ENCODE assay signal across 14 cellular contexts in genomic region chr3:17140670-17141505, GRCh38.
DNase-seq lines count a peak whose midpoint lies in the region; ATAC-seq and TF ChIP-seq lines count a peak whose summit lies in the region.
"Had no signal": no experiment of that assay in that cellular context is flagged by ENCODE, and none has a peak within 500 bp of the region (broad histone marks: within the 10 kb centered on the region; RNA-seq: fewer than 3 reads in every experiment).

No MANE protein-coding gene starts in this region.

- peaks cover 6% of the 10 kb centered on the region for H3K27me3 Mint-ChIP-seq in glutamatergic neuron (ENCODE audit: unreplicated experiment)

- no peak overlapping the region for H3K27ac Mint-ChIP-seq in glutamatergic neuron (ENCODE audit: unreplicated experiment)
- H3K27ac Mint-ChIP-seq: T-helper 1 cell treated with Interleukin-12 subunit alpha and Interleukin-12 subunit beta and Interleukin-4 antibody, amounts not matched to agents 30 μg/mL and 1 μg/mL, for 36 hours had no signal

- TF ChIP-seq POLR2A in esophagus squamous epithelium (IDR thresholded peaks at IDR 0.05), result no peak

- ATAC-seq in Right ventricle myocardium inferior, result peak; percentile 72
- ATAC-seq in left cardiac atrium, result peak; percentile 74 to 79

- intact Hi-C loops in Right ventricle myocardium inferior (cut with DNase I) (loop anchor here (2.0 to 5.0 kb wide), 3 partner anchors 84 to 540 kb away; no protein-coding TSS in a partner anchor), cardiac septum (cut with DNase I) (loop anchor here (5.0 kb wide), 1 partner anchor 259 kb away; the partner anchor contains the start of gene PLCL2), left cardiac atrium (cut with DNase I) (no loop called here), tibial artery (cut with DNase I; ENCODE audit: low total_unique reads) (no loop called here), esophagus squamous epithelium (cut with DNase I) (no loop called here)

- peak; percentile 71 for DNase-seq in Right ventricle myocardium inferior (ENCODE audit: missing footprints)
- DNase-seq in cardiac septum (ENCODE audit: low spot score), result no peak
- DNase-seq in RPMI7951 (ENCODE audit: low read depth), result peak; percentile 27
- DNase-seq in left cardiac atrium, result peak; percentile 65
- DNase-seq in tibial artery, result peak; percentile 61 to 78
- no peak for DNase-seq in NCI-H1092 treated with DMSO at 0.1 percent for 48 hours (lab: John Stamatoyannopoulos, UW)
- no peak for DNase-seq in glutamatergic neuron
- DNase-seq in esophagus squamous epithelium (lab: John Stamatoyannopoulos, UW), result no peak
- DNase-seq: activated CD4-positive, alpha-beta T cell treated with anti-CD3 and anti-CD28 coated beads, Interleukin-2, amount 50 U/mL, for 48 hours; activated naive CD4-positive, alpha-beta T cell; AML-193; NCI-H1694 had no signal

- no peaks in the 10 kb centered on the region for H3K27me3 ChIP-seq in tibial artery
- H3K27me3 ChIP-seq in esophagus squamous epithelium, result no peaks in the 10 kb centered on the region
- H3K27me3 ChIP-seq: vagina had no signal

- no peaks in the 10 kb centered on the region for H3K9me3 ChIP-seq in tibial artery
- H3K9me3 ChIP-seq in esophagus squamous epithelium, result no peaks in the 10 kb centered on the region
- H3K9me3 ChIP-seq: vagina had no signal

- H3K27ac ChIP-seq in tibial artery (no peak overlapping the region), esophagus squamous epithelium (no peak overlapping the region)
- H3K27ac ChIP-seq: vagina had no signal

- no peak overlapping the region for H3K4me3 ChIP-seq in tibial artery
- no peak overlapping the region for H3K4me3 ChIP-seq in esophagus squamous epithelium
- H3K4me3 ChIP-seq: vagina had no signal

- H3K36me3 ChIP-seq in tibial artery, result no peaks in the 10 kb centered on the region
- H3K36me3 ChIP-seq in esophagus squamous epithelium, result no peaks in the 10 kb centered on the region
- H3K36me3 ChIP-seq: vagina had no signal

- peaks cover 0 to 18% (median 0%) of the 10 kb centered on the region in 4 donors for H3K4me1 ChIP-seq in tibial artery
- H3K4me1 ChIP-seq in esophagus squamous epithelium, result no peaks in the 10 kb centered on the region
- H3K4me1 ChIP-seq: vagina had no signal

- peaks cover under 1% of the 10 kb centered on the region for H3K36me3 Mint-ChIP-seq in glutamatergic neuron (ENCODE audit: unreplicated experiment)

- TF ChIP-seq CTCF in tibial artery (IDR thresholded peaks at IDR 0.05) (no peak), glutamatergic neuron (IDR thresholded peaks at IDR 0.05; ENCODE audit: partially characterized antibody, unreplicated experiment) (no peak), esophagus squamous epithelium (IDR thresholded peaks at IDR 0.05) (no peak)

- WGBS in esophagus squamous epithelium, 2 donors, result 50 to 81% methylated on average over 8 to 10 of the region's 13 CpGs

- peaks cover 3% of the 10 kb centered on the region for H3K9me3 Mint-ChIP-seq in glutamatergic neuron (ENCODE audit: unreplicated experiment)
- H3K9me3 Mint-ChIP-seq: T-helper 1 cell treated with Interleukin-12 subunit alpha and Interleukin-12 subunit beta and Interleukin-4 antibody, amounts not matched to agents 30 μg/mL and 1 μg/mL, for 36 hours had no signal

- no peaks in the 10 kb centered on the region for H3K4me1 Mint-ChIP-seq in glutamatergic neuron (ENCODE audit: low read depth, unreplicated experiment)

- no peak overlapping the region for H3K4me3 Mint-ChIP-seq in glutamatergic neuron (ENCODE audit: unreplicated experiment)
- H3K4me3 Mint-ChIP-seq: T-helper 1 cell treated with Interleukin-12 subunit alpha and Interleukin-12 subunit beta and Interleukin-4 antibody, amounts not matched to agents 30 μg/mL and 1 μg/mL, for 36 hours had no signal

Comparison
In these comparisons a context has a peak if more than half of its experiments do, and no peak if none do; other contexts are left out.
1. DNase-seq: peak in Right ventricle myocardium inferior (single experiment), RPMI7951 (single experiment), left cardiac atrium (single experiment) and tibial artery (2 of 2); none in cardiac septum (single experiment), NCI-H1092 treated with DMSO at 0.1 percent for 48 hours (single experiment), glutamatergic neuron (single experiment) and esophagus squamous epithelium (single experiment).
2. intact Hi-C loops: an anchor here in Right ventricle myocardium inferior (2.0 to 5.0 kb wide) and cardiac septum (5.0 kb wide); none called in left cardiac atrium, tibial artery and esophagus squamous epithelium.